In genomic region chr2:65514555-65515195, GRCh38 we compare ENCODE assay signal across 1 cellular context.
TF ChIP-seq lines count a peak whose summit lies in the region.

No MANE protein-coding gene starts in this region.

TF ChIP-seq in IMR-90, 13 proteins besides CTCF, POLR2A, EP300 and RAD21 (continued from another document):
- no peak for TF ChIP-seq RCOR1 (IDR thresholded peaks at IDR 0.05; ENCODE audit: insufficient replicate concordance, low read length)
- no peak for TF ChIP-seq SMC3 (IDR thresholded peaks at IDR 0.05; ENCODE audit: low read depth, low read length)
- no peak for TF ChIP-seq RFX5 (IDR thresholded peaks at IDR 0.05; ENCODE audit: low read depth, low read length)
- no peak for TF ChIP-seq ELK1 (IDR thresholded peaks at IDR 0.05; ENCODE audit: borderline replicate concordance, low read depth, low read length)
- no peak for TF ChIP-seq CEBPB (IDR thresholded peaks at IDR 0.05; ENCODE audit: low read depth, low read length)
